In the genomic region with DNA sequence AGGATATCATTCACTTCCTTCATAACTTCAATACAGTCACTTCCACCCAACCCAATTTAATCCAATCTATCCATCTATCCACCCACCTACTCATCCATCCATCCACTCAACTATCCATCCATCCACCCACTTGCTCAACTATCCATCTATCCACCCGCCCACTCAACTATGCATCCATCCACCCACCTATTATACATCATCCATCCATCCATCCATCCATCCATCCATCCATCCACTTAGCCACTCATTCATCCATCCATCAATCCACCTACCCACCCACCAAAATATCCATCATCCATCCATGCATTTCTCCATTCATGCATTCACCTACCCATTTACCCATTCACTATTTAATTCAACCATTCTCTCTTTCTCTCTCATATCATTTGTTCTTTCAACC, we compare ENCODE assay signal across 7 cellular contexts.
"Had no signal": no experiment of that assay in that cellular context is flagged by ENCODE, and none has a peak within 500 bp of the region (broad histone marks: within the 10 kb centered on the region; RNA-seq: fewer than 3 reads in every experiment).

No MANE protein-coding gene starts in this region.

- ATAC-seq: GM23338, HCT116 had no signal

- FAIRE-seq: HTR-8/SVneo had no signal

- H2AFZ ChIP-seq: GM23338 had no signal

- H3K4me1 Mint-ChIP-seq: GM23338, IgD-negative memory B cell had no signal

- H3K4me2 ChIP-seq: GM23338 had no signal

- H3K9me3 ChIP-seq: HAP-1 had no signal

- H3K4me1 ChIP-seq: HAP-1 had no signal

- H3K4me3 Mint-ChIP-seq: GM23338, IgD-negative memory B cell had no signal

- H3K9me3 Mint-ChIP-seq: GM23338, IgD-negative memory B cell had no signal

- H3K36me3 ChIP-seq: HAP-1 had no signal

- H3K27ac Mint-ChIP-seq: GM23338, IgD-negative memory B cell had no signal

- DNase-seq: H7, KBM-7 had no signal

- H3K4me3 ChIP-seq: GM23338, HAP-1 had no signal

- H3K36me3 Mint-ChIP-seq: IgD-negative memory B cell had no signal
